ENCODE assay signal across 8 cellular contexts in genomic region chr7:76201732-76202665, GRCh38. TPM values are rescaled to one million over a fixed set of nuclear protein-coding genes. Genes with fewer than 3 reads are reported as not detected.
A peak's percentile ranks its signal among the peaks of the same experiment; 100 is the strongest.
DNase-seq lines count a peak whose midpoint lies in the region; ATAC-seq and TF ChIP-seq lines count a peak whose summit lies in the region.

A gene with protein sequence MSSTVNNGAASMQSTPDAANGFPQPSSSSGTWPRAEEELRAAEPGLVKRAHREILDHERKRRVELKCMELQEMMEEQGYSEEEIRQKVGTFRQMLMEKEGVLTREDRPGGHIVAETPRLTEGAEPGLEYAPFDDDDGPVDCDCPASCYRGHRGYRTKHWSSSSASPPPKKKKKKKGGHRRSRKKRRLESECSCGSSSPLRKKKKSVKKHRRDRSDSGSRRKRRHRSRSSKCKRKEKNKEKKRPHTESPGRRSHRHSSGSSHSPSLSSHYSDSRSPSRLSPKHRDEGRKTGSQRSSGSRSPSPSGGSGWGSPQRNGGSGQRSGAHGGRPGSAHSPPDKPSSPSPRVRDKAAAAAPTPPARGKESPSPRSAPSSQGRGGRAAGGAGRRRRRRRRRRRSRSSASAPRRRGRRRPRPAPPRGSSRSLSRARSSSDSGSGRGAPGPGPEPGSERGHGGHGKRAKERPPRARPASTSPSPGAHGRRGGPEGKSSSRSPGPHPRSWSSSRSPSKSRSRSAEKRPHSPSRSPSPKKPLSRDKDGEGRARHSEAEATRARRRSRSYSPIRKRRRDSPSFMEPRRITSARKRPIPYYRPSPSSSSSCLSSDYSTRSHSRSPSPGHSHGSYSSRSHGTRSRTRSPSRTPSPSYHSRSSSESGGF (plus strand): TSS chr7:76201896. CDS start chr7:76235067, 33,171 bp downstream.

- peak within 1 kb of the TSS; percentile 96 for H3K9ac ChIP-seq in neural cell (ENCODE audit: low read length)

- POLR2A ChIA-PET in AG04449 (lab: Yijun Ruan, JAX): no interaction called here

- no peaks in the 10 kb centered on the region for H3K36me3 ChIP-seq in neural cell (ENCODE audit: insufficient read depth, low read length)

- H3K4me3 Mint-ChIP-seq in activated T-helper 17 cell treated with anti-CD3 and anti-CD28 coated beads, Interleukin-2, amount 50 U/mL, for 72 hours: no peak within 1 kb of the TSS

- no peaks in the 10 kb centered on the region for H3K36me3 Mint-ChIP-seq in activated T-helper 17 cell treated with anti-CD3 and anti-CD28 coated beads, Interleukin-2, amount 50 U/mL, for 72 hours (ENCODE audit: low read depth)

- peak within 1 kb of the TSS; percentile 39 for H3K27ac ChIP-seq in neural cell (ENCODE audit: low read length)

- H3K79me2 ChIP-seq in neural cell (replicated peaks; ENCODE audit: insufficient read depth, low read length): peaks cover 16% of the 10 kb centered on the region

- peak; percentile 56 for TF ChIP-seq RAD21 in neural cell (conservative IDR thresholded peaks at IDR 0.05)

- no peaks in the 10 kb centered on the region for H3K9me3 Mint-ChIP-seq in activated T-helper 17 cell treated with anti-CD3 and anti-CD28 coated beads, Interleukin-2, amount 50 U/mL, for 72 hours

- peak; percentile 89 for TF ChIP-seq CTCF in AG04449 (IDR thresholded peaks at IDR 0.05; ENCODE audit: insufficient read depth, low read length, missing control alignments)
- TF ChIP-seq CTCF in fibroblast of the aortic adventitia (IDR thresholded peaks at IDR 0.05; ENCODE audit: insufficient read depth, low read length): peak; percentile 60
- TF ChIP-seq CTCF in neural cell (IDR thresholded peaks at IDR 0.05; ENCODE audit: poor library complexity, severe bottlenecking): peak; percentile 78

- ATAC-seq in GM19035 (IDR thresholded peaks at IDR 0.05; ENCODE audit: unreplicated experiment): peak; percentile 86
- peak; percentile 96 for ATAC-seq in activated T-helper 17 cell treated with anti-CD3 and anti-CD28 coated beads, Interleukin-2, amount 50 U/mL, for 72 hours (replicated peaks)

- peak within 1 kb of the TSS; percentile 99 for H3K4me2 ChIP-seq in neural cell (ENCODE audit: low read length)

- peaks cover 25% of the 10 kb centered on the region for H3K27me3 Mint-ChIP-seq in activated T-helper 17 cell treated with anti-CD3 and anti-CD28 coated beads, Interleukin-2, amount 50 U/mL, for 72 hours

- no peaks in the 10 kb centered on the region for H3K9me3 ChIP-seq in neural cell (ENCODE audit: low read length)

- H2AFZ ChIP-seq in neural cell (ENCODE audit: low read depth, low read length): peak within 1 kb of the TSS; percentile 76

- no peaks in the 10 kb centered on the region for H3K27me3 ChIP-seq in neural cell (ENCODE audit: insufficient read depth, low read depth, low read length)

- DNase-seq in AG04449 (ENCODE audit: low read depth, low spot score) (peak; percentile 5), LHCN-M2 (ENCODE audit: low read depth) (peak; percentile 56), RPMI8226 (peak; percentile 90), fibroblast of the aortic adventitia (ENCODE audit: low read depth) (peak; percentile 68)
- peak; percentile 76 for DNase-seq in stimulated activated naive CD4-positive, alpha-beta T cell treated with Interleukin-2 at 50 U/mL for 16 hours (lab: John Stamatoyannopoulos, UW)

- TF ChIP-seq EP300 in neural cell (conservative IDR thresholded peaks at IDR 0.05; ENCODE audit: poor library complexity, severe bottlenecking): peak; percentile 16

- H3K4me3 ChIP-seq in AG04449 (ENCODE audit: low read depth, low read length) (no peak within 1 kb of the TSS), fibroblast of the aortic adventitia (ENCODE audit: low read depth, low read length) (no peak within 1 kb of the TSS), neural cell (ENCODE audit: low read length) (peak within 1 kb of the TSS; percentile 97)

- H4K20me1 ChIP-seq in neural cell (ENCODE audit: insufficient read depth): no peaks in the 10 kb centered on the region

- no peaks in the 10 kb centered on the region for H3K4me1 Mint-ChIP-seq in activated T-helper 17 cell treated with anti-CD3 and anti-CD28 coated beads, Interleukin-2, amount 50 U/mL, for 72 hours

- CTCF ChIA-PET in AG04449 (lab: Yijun Ruan, JAX): interaction anchor here (0.6 to 2.4 kb wide), 8 partner anchors 9 to 89 kb away, joined by 3 to 9 read pairs (median 4); no protein-coding TSS in a partner anchor

- no peaks in the 10 kb centered on the region for H3F3A ChIP-seq in neural cell (ENCODE audit: insufficient read depth, low read length, poor library complexity, severe bottlenecking)

- no peaks in the 10 kb centered on the region for H3K9me2 ChIP-seq in neural cell (ENCODE audit: insufficient read depth, low read length)

- H3K27ac Mint-ChIP-seq in activated T-helper 17 cell treated with anti-CD3 and anti-CD28 coated beads, Interleukin-2, amount 50 U/mL, for 72 hours: no peak within 1 kb of the TSS

TF ChIP-seq in neural cell, 6 proteins besides CTCF, POLR2A, EP300 and RAD21:
- TF ChIP-seq REST (IDR thresholded peaks at IDR 0.05; ENCODE audit: borderline replicate concordance): peak; percentile 97
- TF ChIP-seq SMC3 (conservative IDR thresholded peaks at IDR 0.05; ENCODE audit: poor library complexity): peak; percentile 55
- TF ChIP-seq MXI1 (conservative IDR thresholded peaks at IDR 0.05; ENCODE audit: poor library complexity, severe bottlenecking): peak; percentile 54
- TF ChIP-seq EZH2 (IDR thresholded peaks at IDR 0.05; ENCODE audit: borderline replicate concordance, insufficient read depth, low read length, poor library complexity, severe bottlenecking): no peak
- no peak for TF ChIP-seq TAF1 (IDR thresholded peaks at IDR 0.05; ENCODE audit: low read depth)
- TF ChIP-seq POLR2AphosphoS5 (IDR thresholded peaks at IDR 0.05): peak; percentile 81

RNA-seq across cellular contexts. Expression of the gene that starts here (rescaled TPM):
- total RNA-seq in LHCN-M2 (2014; rRNA removed) (0.40 and 1.3 TPM in 2 replicates), fibroblast of the aortic adventitia (ENCODE audit: low replicate concordance) (0.18 and 1.3 TPM in 2 replicates)
- 0.79 TPM for polyA plus RNA-seq in LHCN-M2 (2012)
- under 1 TPM in 1 of 2 donors, not detected in 1; 0.26 TPM for total RNA-seq in activated T-helper 17 cell treated with anti-CD3 and anti-CD28 coated beads, Interleukin-2, amount 50 U/mL, for 72 hours
- 34.9 and 36.3 TPM in 2 replicates for polyA plus RNA-seq in neural cell
- polyA minus RNA-seq in neural cell: 29.2 and 37.9 TPM in 2 replicates

Comparison
In these comparisons a context has a peak if more than half of its experiments do, and no peak if none do; other contexts are left out.
1. Peak in ATAC-seq in activated T-helper 17 cell treated with anti-CD3 and anti-CD28 coated beads, Interleukin-2, amount 50 U/mL, for 72 hours; RNA of the gene not detected or under 1 TPM.
2. DNase-seq: peak in every context shown above with its lines; median percentile 90 in RPMI8226; 76 in stimulated activated naive CD4-positive, alpha-beta T cell treated with Interleukin-2 at 50 U/mL for 16 hours; 68 in fibroblast of the aortic adventitia; 56 in LHCN-M2; 5 in AG04449.